In genomic region chr3:170914212-170914611, GRCh38 we compare ENCODE assay signal across 27 cellular contexts. TPM values are rescaled to one million over a fixed set of nuclear protein-coding genes. Genes with fewer than 3 reads are reported as not detected.
A peak's percentile ranks its signal among the peaks of the same experiment; 100 is the strongest.
DNase-seq lines count a peak whose midpoint lies in the region; ATAC-seq, FAIRE-seq and TF ChIP-seq lines count a peak whose summit lies in the region.
"Had no signal": no experiment of that assay in that cellular context is flagged by ENCODE, and none has a peak within 500 bp of the region (broad histone marks: within the 10 kb centered on the region; RNA-seq: fewer than 3 reads in every experiment).

No MANE protein-coding gene starts in this region.

- no peaks in the 10 kb centered on the region for H3F3A ChIP-seq in neural progenitor cell (ENCODE audit: low read depth)

- peaks cover 22% of the 10 kb centered on the region for H3K9me3 Mint-ChIP-seq in neural progenitor cell

- TF ChIP-seq RAD21 in HepG2 (CRISPR knock-in tag; IDR thresholded peaks at IDR 0.05) = no peak
- TF ChIP-seq RAD21 in IMR-90 (IDR thresholded peaks at IDR 0.05; ENCODE audit: low read length) = no peak

- H3K4me1 ChIP-seq in HepG2 (ENCODE audit: insufficient read depth, low read length) = peaks cover 6% of the 10 kb centered on the region
- H3K4me1 ChIP-seq in right lobe of liver = no peaks in the 10 kb centered on the region
- H3K4me1 ChIP-seq in IMR-90 (ENCODE audit: control insufficient read depth, insufficient read depth, low read length) = peaks cover 3% of the 10 kb centered on the region
- no peaks in the 10 kb centered on the region for H3K4me1 ChIP-seq in neural progenitor cell
- H3K4me1 ChIP-seq: BE2C, BLaER1 had no signal

- no peak overlapping the region for H2BK120ac ChIP-seq in IMR-90 (ENCODE audit: low read depth, low read length)

- H3K27ac Mint-ChIP-seq in neural progenitor cell = no peak overlapping the region
- H3K27ac Mint-ChIP-seq: CD14-positive monocyte; CD4-positive, alpha-beta memory T cell; CD4-positive, CD25-positive, alpha-beta regulatory T cell; CD8-positive, alpha-beta memory T cell had no signal

- H4K8ac ChIP-seq in IMR-90 (ENCODE audit: low read depth in 2 of 2, low read length in 2 of 2) = 0 out of 4 replicates have a peak overlapping the region, but pooled peaks of 1 of the 2 experiments have one; percentile 34

- 53% methylated on average over 5 of the region's 5 CpGs for WGBS in HepG2 (ENCODE audit: low lambda C conversion rate)
- WGBS in right lobe of liver (ENCODE audit: insufficient coverage, low coverage, low lambda C conversion rate, missing lambda C conversion rate) = 82% methylated on average over 5 of the region's 5 CpGs
- 100% methylated on average over 2 of the region's 5 CpGs; no CpG with 5 or more reads in 1 of the 2 experiments for WGBS in IMR-90 (ENCODE audit: extremely low coverage in 2 of 2, insufficient read length in 1 of 2), 2 experiments

- no peaks in the 10 kb centered on the region for H4K20me1 ChIP-seq in HepG2 (ENCODE audit: insufficient read depth, low read length)
- H4K20me1 ChIP-seq in IMR-90 (ENCODE audit: insufficient read depth, low read length) = peaks cover 2% of the 10 kb centered on the region; the same call in 1 of the 2 replicates
- H4K20me1 ChIP-seq in neural progenitor cell (ENCODE audit: low read depth) = no peaks in the 10 kb centered on the region
- H4K20me1 ChIP-seq: BLaER1 had no signal

- no peak overlapping the region for H3K4ac ChIP-seq in IMR-90 (ENCODE audit: low read depth, low read length)

- no peaks in the 10 kb centered on the region for H3K4me1 Mint-ChIP-seq in neural progenitor cell

- no peak overlapping the region for H3K18ac ChIP-seq in IMR-90 (ENCODE audit: low read depth, low read length)

- H3K36me3 ChIP-seq in HepG2 (replicated peaks in 1 of 2; ENCODE audit: control insufficient read depth in 1 of 2, insufficient read depth in 2 of 2, low read length in 2 of 2) (no peaks in the 10 kb centered on the region), right lobe of liver (no peaks in the 10 kb centered on the region), IMR-90 (ENCODE audit: control insufficient read depth, insufficient read depth, low read length) (no peaks in the 10 kb centered on the region), neural progenitor cell (no peaks in the 10 kb centered on the region)
- H3K36me3 ChIP-seq: BE2C had no signal

- no peak overlapping the region for H2BK15ac ChIP-seq in IMR-90 (ENCODE audit: low read depth, low read length)

- H3K27ac ChIP-seq in HepG2 (ENCODE audit: extremely low read length, insufficient read depth, low read length) = no peak overlapping the region
- no peak overlapping the region for H3K27ac ChIP-seq in right lobe of liver
- no peak overlapping the region for H3K27ac ChIP-seq in IMR-90 (ENCODE audit: insufficient read depth, low read length)
- no peak overlapping the region for H3K27ac ChIP-seq in neural progenitor cell
- H3K27ac ChIP-seq: BLaER1 had no signal

- 0 out of 2 replicates have a peak, but pooled peaks cover 1% of the 10 kb centered on the region for H3K9me1 ChIP-seq in IMR-90 (ENCODE audit: insufficient read depth, low read length)

- no peak overlapping the region for H2AK5ac ChIP-seq in IMR-90 (ENCODE audit: low read depth, low read length)

- H3K23ac ChIP-seq in IMR-90 (ENCODE audit: low read depth, low read length) = no peak overlapping the region

- no peaks in the 10 kb centered on the region for H3K79me1 ChIP-seq in IMR-90 (ENCODE audit: low read depth in 1 of 2, low read length in 2 of 2)

- H3K14ac ChIP-seq in IMR-90 (replicated peaks; ENCODE audit: low read depth, low read length) = no peak overlapping the region

- H3K4me2 ChIP-seq in HepG2 (ENCODE audit: low read depth, low read length) (no peak overlapping the region), IMR-90 (ENCODE audit: low read depth, low read length) (no peak overlapping the region), neural progenitor cell (no peak overlapping the region)
- H3K4me2 ChIP-seq: BLaER1 had no signal

- no peak overlapping the region for H3K4me3 Mint-ChIP-seq in neural progenitor cell
- H3K4me3 Mint-ChIP-seq: CD14-positive monocyte; CD4-positive, alpha-beta memory T cell; CD4-positive, CD25-positive, alpha-beta regulatory T cell; CD8-positive, alpha-beta memory T cell had no signal

- intact Hi-C loops in HepG2 (cut with micrococcal nuclease; ENCODE audit: unreplicated experiment) (no loop called here), right lobe of liver (cut with DNase I) (no loop called here), IMR-90 (cut with micrococcal nuclease) (no loop called here)

- no peak overlapping the region for H3K56ac ChIP-seq in IMR-90 (ENCODE audit: extremely low read depth, insufficient read depth, low read length)

- ATAC-seq in HepG2 (no peak), right lobe of liver (no peak), IMR-90 (ENCODE audit: low read depth) (no peak), HG03432 (IDR thresholded peaks at IDR 0.05; ENCODE audit: unreplicated experiment) (no peak)
- ATAC-seq: GM12878 had no signal

- H3K9me3 ChIP-seq in HepG2 (ENCODE audit: low read length) = peaks cover 20% of the 10 kb centered on the region
- no peaks in the 10 kb centered on the region for H3K9me3 ChIP-seq in right lobe of liver
- H3K9me3 ChIP-seq in IMR-90 (ENCODE audit: control insufficient read depth, insufficient read depth, low read length) = peaks cover 8% of the 10 kb centered on the region
- H3K9me3 ChIP-seq in neural progenitor cell (ENCODE audit: low read depth) = no peaks in the 10 kb centered on the region
- H3K9me3 ChIP-seq: BE2C had no signal

- H3K27me3 ChIP-seq in HepG2 (ENCODE audit: control insufficient read depth in 1 of 2, insufficient read depth in 2 of 2, low read length in 2 of 2) (0 out of 5 replicates have a peak, but pooled peaks cover 0 to 4% of the 10 kb centered on the region in 2 experiments), right lobe of liver (no peaks in the 10 kb centered on the region), IMR-90 (ENCODE audit: control insufficient read depth, insufficient read depth, low read length) (no peaks in the 10 kb centered on the region), neural progenitor cell (no peaks in the 10 kb centered on the region)
- H3K27me3 ChIP-seq: BE2C had no signal

- TF ChIP-seq EP300 in HepG2 (IDR thresholded peaks at IDR 0.05; ENCODE audit: low read depth in 2 of 2, low read length in 2 of 2) (no peak), HepG2 (CRISPR knock-in tag; IDR thresholded peaks at IDR 0.05; ENCODE audit: borderline replicate concordance) (no peak)

- TF ChIP-seq POLR2A in HepG2 (IDR thresholded peaks at IDR 0.05; ENCODE audit: insufficient read depth in 1 of 2, low read depth in 2 of 2, low read length in 2 of 2) (no peak), right lobe of liver (IDR thresholded peaks at IDR 0.05) (no peak), IMR-90 (IDR thresholded peaks at IDR 0.05; ENCODE audit: low read depth, low read length) (no peak)

- no peak overlapping the region for H2BK5ac ChIP-seq in IMR-90 (ENCODE audit: low read depth, low read length, poor library complexity, severe bottlenecking)

- CTCF ChIA-PET in HepG2 (lab: Yijun Ruan, JAX; ENCODE audit: low intra/inter-chr PET ratio, low total read pairs) = no interaction called here
- CTCF ChIA-PET in IMR-90 (lab: Yijun Ruan, JAX) = no interaction called here

- dilution Hi-C loops in IMR-90 (cut with HindIII; ENCODE audit: low sequenced_read_pairs, unreplicated experiment) = no loop called here

- no peak for FAIRE-seq in HepG2 (lab: Jason Lieb, UNC)
- FAIRE-seq: A204.1, GM12878, GM12892, GM18507 had no signal

- peaks cover 6% of the 10 kb centered on the region for H3K27me3 Mint-ChIP-seq in neural progenitor cell (ENCODE audit: insufficient read depth, low read depth)

- no peak overlapping the region for H3K4me3 ChIP-seq in HepG2 (replicated peaks in 1 of 3; ENCODE audit: insufficient read depth in 1 of 3, low read depth in 2 of 3, low read length in 3 of 3)
- no peak overlapping the region for H3K4me3 ChIP-seq in right lobe of liver
- H3K4me3 ChIP-seq in IMR-90 (ENCODE audit: insufficient read depth, low read depth, low read length) = no peak overlapping the region
- H3K4me3 ChIP-seq in neural progenitor cell = no peak overlapping the region
- H3K4me3 ChIP-seq: BLaER1, GM12878 had no signal

- H4K5ac ChIP-seq in IMR-90 (ENCODE audit: low read depth, low read length) = no peak overlapping the region

- DNase-seq in HepG2 (ENCODE audit: low spot score) = no peak
- DNase-seq in right lobe of liver = no peak
- no peak for DNase-seq in IMR-90
- no peak for DNase-seq in neural progenitor cell (ENCODE audit: low spot score)
- no peak for DNase-seq in activated naive CD4-positive, alpha-beta T cell treated with Interleukin-2 at 50 U/mL for 16 hours
- DNase-seq: 8988T; ACHN; BE2C; C1 segment of cervical spinal cord; CD4-positive, alpha-beta memory T cell; CD4-positive, CD25-positive, alpha-beta regulatory T cell; CD8-positive, alpha-beta memory T cell; COR-L47; DMS 273 treated with DMSO at 0.1 percent for 48 hours; DMS153; DMS53; DMS79; DND-41; EL; GDM1 had no signal

- POLR2A ChIA-PET in HepG2 (lab: Yijun Ruan, JAX) (no interaction called here), IMR-90 (lab: Charles Lee; ENCODE audit: unreplicated experiment) (no interaction called here)

- TF ChIP-seq CTCF in HepG2 (CRISPR knock-in tag; IDR thresholded peaks at IDR 0.05) (no peak), right lobe of liver (IDR thresholded peaks at IDR 0.05) (no peak), IMR-90 (conservative IDR thresholded peaks at IDR 0.05; ENCODE audit: low read depth, low read length) (no peak), neural progenitor cell (IDR thresholded peaks at IDR 0.05) (no peak)

- peaks cover 2% of the 10 kb centered on the region for H3K36me3 Mint-ChIP-seq in neural progenitor cell
- H3K36me3 Mint-ChIP-seq: CD14-positive monocyte had no signal

- H2BK20ac ChIP-seq in IMR-90 (ENCODE audit: low read depth, low read length) = 0 out of 2 replicates have a peak overlapping the region, but pooled peaks have one; percentile 34

- no peak overlapping the region for H2AK9ac ChIP-seq in IMR-90 (replicated peaks; ENCODE audit: low read depth, low read length, poor library complexity)

- no peak overlapping the region for H4K91ac ChIP-seq in IMR-90 (ENCODE audit: insufficient read depth, low read depth, low read length)

- H2AFZ ChIP-seq in HepG2 (ENCODE audit: low read length) = no peak overlapping the region
- H2AFZ ChIP-seq in IMR-90 (replicated peaks; ENCODE audit: low read length, poor library complexity) = no peak overlapping the region
- H2AFZ ChIP-seq in neural progenitor cell (replicated peaks) = peak overlapping the region; percentile 6

- H3K79me2 ChIP-seq in HepG2 (ENCODE audit: insufficient read depth, low read length) = no peaks in the 10 kb centered on the region
- H3K79me2 ChIP-seq in neural progenitor cell (ENCODE audit: low read depth) = no peaks in the 10 kb centered on the region

- no TSS peak for BruUV-seq in HepG2 (replicated peaks; lab: Mats Ljungman, UMichigan)
- no TSS peak for BruUV-seq in IMR-90 (replicated peaks; lab: Mats Ljungman, UMichigan)

- H3K9ac ChIP-seq in HepG2 (ENCODE audit: insufficient read depth, low read depth, low read length) (no peak overlapping the region), IMR-90 (ENCODE audit: low read depth, low read length) (no peak overlapping the region), neural progenitor cell (no peak overlapping the region)
- H3K9ac ChIP-seq: BLaER1 had no signal

- in situ Hi-C loops in HepG2 (cut with HindIII; ENCODE audit: extremely low pct_ligation_motif_present, low pct_unique_long_range_greater_than_20kb) = no loop called here
- in situ Hi-C loops in IMR-90 (cut with MboI; ENCODE audit: low sequenced_read_pairs) = no loop called here

RNA-seq across cellular contexts. Expression of gene EIF5A2, which starts 5.8 kb away (rescaled TPM):
- total RNA-seq in HepG2 (2016; rRNA removed; fragmentation: Illumina TruSeq; extraction: Trizol) (9.4 and 17.1 TPM in 2 replicates), right lobe of liver (1 to 10 TPM in 5 of 6 experiments, under 1 TPM in 1; 0.79 to 4.1 (median 2.5) TPM), IMR-90 (2012; rRNA removed) (7.7 and 15.0 TPM in 2 replicates), neural progenitor cell (ENCODE audit: low replicate concordance) (6.6 and 8.4 TPM in 2 replicates)
- 4.8 and 6.7 TPM in 2 replicates for total RNA-seq in HepG2 (2016; cell fraction: cytosol; rRNA removed; fragmentation: Illumina TruSeq; extraction: Trizol; ENCODE audit: low read depth)
- 10.2 and 16.1 TPM in 2 replicates for total RNA-seq in HepG2 (2016; cell fraction: insoluble cytoplasmic fraction; rRNA removed; fragmentation: Illumina TruSeq; extraction: Trizol)
- 10.1 and 11.5 TPM in 2 replicates for total RNA-seq in HepG2 (2016; cell fraction: membrane; rRNA removed; fragmentation: Illumina TruSeq; extraction: Trizol)
- total RNA-seq in HepG2 (2016; cell fraction: nucleus; rRNA removed; fragmentation: Illumina TruSeq; extraction: Trizol) = 1.7 and 4.2 TPM in 2 replicates
- polyA plus RNA-seq in HepG2 (2011; rRNA removed) (3.5 and 4.7 TPM in 2 replicates), IMR-90 (2012; rRNA removed) (4.4 and 7.8 TPM in 2 replicates)
- 2.7 and 2.9 TPM in 2 replicates for polyA plus RNA-seq in HepG2 (2011; cell fraction: cytosol; rRNA removed)
- polyA plus RNA-seq in HepG2 (2011; cell fraction: nucleus; rRNA removed) = 0.97 and 1.3 TPM in 2 replicates
- 3.9 and 4.9 TPM in 2 replicates for polyA plus RNA-seq in HepG2 (2012)
- 6.6 and 7.3 TPM in 2 replicates for polyA plus RNA-seq in HepG2 (2016; cell fraction: cytosol; fragmentation: Illumina TruSeq; extraction: Trizol; ENCODE audit: low read depth)
- 11.9 and 12.3 TPM in 2 replicates for polyA plus RNA-seq in HepG2 (2016; cell fraction: insoluble cytoplasmic fraction; fragmentation: Illumina TruSeq; extraction: Trizol; ENCODE audit: low read depth)
- polyA plus RNA-seq in HepG2 (2016; cell fraction: membrane; fragmentation: Illumina TruSeq; extraction: Trizol; ENCODE audit: low read depth) = 6.7 and 7.0 TPM in 2 replicates
- 7.2 and 8.5 TPM in 2 replicates for polyA plus RNA-seq in HepG2 (2016; cell fraction: nucleus; fragmentation: Illumina TruSeq; extraction: Trizol; ENCODE audit: insufficient read depth, low read depth)
- polyA minus RNA-seq in HepG2 (2011; rRNA and poly(A)+ RNA removed; ENCODE audit: low replicate concordance) = 4.2 and 9.9 TPM in 2 replicates
- 1.7 and 2.8 TPM in 2 replicates for polyA minus RNA-seq in HepG2 (2011; cell fraction: cytosol; rRNA and poly(A)+ RNA removed)
- 3.9 and 4.7 TPM in 2 replicates for polyA minus RNA-seq in HepG2 (2011; cell fraction: nucleus; rRNA and poly(A)+ RNA removed)
- 4.6 and 6.0 TPM in 2 replicates for polyA plus RNA-seq in IMR-90 (2012; cell fraction: cytosol; rRNA removed)
- 1.6 and 4.2 TPM in 2 replicates for polyA plus RNA-seq in IMR-90 (2012; cell fraction: nucleus; rRNA removed; ENCODE audit: low replicate concordance)

RNA-seq across cellular contexts. Expression of gene RPL22L1, which starts 44.2 kb away (rescaled TPM):
- 150 and 152 TPM in 2 replicates for total RNA-seq in HepG2 (2016; rRNA removed; fragmentation: Illumina TruSeq; extraction: Trizol)
- total RNA-seq in HepG2 (2016; cell fraction: cytosol; rRNA removed; fragmentation: Illumina TruSeq; extraction: Trizol; ENCODE audit: low read depth) = 116 and 134 TPM in 2 replicates
- 151 and 154 TPM in 2 replicates for total RNA-seq in HepG2 (2016; cell fraction: insoluble cytoplasmic fraction; rRNA removed; fragmentation: Illumina TruSeq; extraction: Trizol)
- 153 and 155 TPM in 2 replicates for total RNA-seq in HepG2 (2016; cell fraction: membrane; rRNA removed; fragmentation: Illumina TruSeq; extraction: Trizol)
- total RNA-seq in HepG2 (2016; cell fraction: nucleus; rRNA removed; fragmentation: Illumina TruSeq; extraction: Trizol) = 82.3 and 106 TPM in 2 replicates
- polyA plus RNA-seq in HepG2 (2011; rRNA removed) = 42.7 and 44.1 TPM in 2 replicates
- polyA plus RNA-seq in HepG2 (2011; cell fraction: cytosol; rRNA removed) = 23.0 and 50.4 TPM in 2 replicates
- polyA plus RNA-seq in HepG2 (2011; cell fraction: nucleus; rRNA removed) = 10.1 and 18.0 TPM in 2 replicates
- polyA plus RNA-seq in HepG2 (2012) = 109 and 125 TPM in 2 replicates
- 110 and 115 TPM in 2 replicates for polyA plus RNA-seq in HepG2 (2016; cell fraction: cytosol; fragmentation: Illumina TruSeq; extraction: Trizol; ENCODE audit: low read depth)
- 101 and 141 TPM in 2 replicates for polyA plus RNA-seq in HepG2 (2016; cell fraction: insoluble cytoplasmic fraction; fragmentation: Illumina TruSeq; extraction: Trizol; ENCODE audit: low read depth)
- polyA plus RNA-seq in HepG2 (2016; cell fraction: membrane; fragmentation: Illumina TruSeq; extraction: Trizol; ENCODE audit: low read depth) = 105 and 124 TPM in 2 replicates
- 145 and 173 TPM in 2 replicates for polyA plus RNA-seq in HepG2 (2016; cell fraction: nucleus; fragmentation: Illumina TruSeq; extraction: Trizol; ENCODE audit: insufficient read depth, low read depth)
- polyA minus RNA-seq in HepG2 (2011; rRNA and poly(A)+ RNA removed; ENCODE audit: low replicate concordance) = 1.2 and 4.4 TPM in 2 replicates
- polyA minus RNA-seq in HepG2 (2011; cell fraction: cytosol; rRNA and poly(A)+ RNA removed) = 5.8 and 9.7 TPM in 2 replicates
- 14.3 and 15.4 TPM in 2 replicates for polyA minus RNA-seq in HepG2 (2011; cell fraction: nucleus; rRNA and poly(A)+ RNA removed)
- 100 to 1,000 TPM in 2 of 6 experiments, 10 to 100 TPM in 3, 1 to 10 TPM in 1; 9.5 to 126 (median 31.1) TPM for total RNA-seq in right lobe of liver
- total RNA-seq in IMR-90 (2012; rRNA removed) = 37.1 and 77.8 TPM in 2 replicates
- 76.7 and 92.0 TPM in 2 replicates for polyA plus RNA-seq in IMR-90 (2012; rRNA removed)
- 16.6 and 35.7 TPM in 2 replicates for polyA plus RNA-seq in IMR-90 (2012; cell fraction: cytosol; rRNA removed)
- polyA plus RNA-seq in IMR-90 (2012; cell fraction: nucleus; rRNA removed; ENCODE audit: low replicate concordance) = 2.7 and 27.1 TPM in 2 replicates
- 84.3 and 107 TPM in 2 replicates for total RNA-seq in neural progenitor cell (ENCODE audit: low replicate concordance)
